In genomic region chr2:11326692-11327211, GRCh38 we compare ENCODE assay signal across 21 cellular contexts.
"Had no signal": no experiment of that assay in that cellular context is flagged by ENCODE, and none has a peak within 500 bp of the region (broad histone marks: within the 10 kb centered on the region; RNA-seq: fewer than 3 reads in every experiment).

No MANE protein-coding gene starts in this region.

- H3K4me2 ChIP-seq: hepatocyte had no signal

- H3K27ac Mint-ChIP-seq: activated naive CD4-positive, alpha-beta T cell treated with anti-CD3 and anti-CD28 coated beads, Interleukin-2, amount 50 U/mL, for 72 hours; activated T-helper 1 cell treated with anti-CD3 and anti-CD28 coated beads, Interleukin-12 subunit alpha, Interleukin-12 subunit beta, Interleukin-2, Interleukin-4 antibody, amounts not matched to agents 30 ng/mL and 10 ng/mL and 1 ng/mL, durations not matched to agents 14 hours and 24 hours and 36 hours; memory B cell; naive thymus-derived CD4-positive, alpha-beta T cell; stimulated activated naive CD8-positive, alpha-beta T cell treated with anti-CD3 and anti-CD28 coated beads, Interleukin-15, amount 100 ng/mL, for 72 hours had no signal

- H3K27me3 ChIP-seq: adrenal gland, hepatocyte, neutrophil, pancreas, right lobe of liver, suprapubic skin, vagina had no signal

- H3K9me3 Mint-ChIP-seq: activated naive CD4-positive, alpha-beta T cell treated with anti-CD3 and anti-CD28 coated beads, Interleukin-2, amount 50 U/mL, for 72 hours; activated T-helper 1 cell treated with anti-CD3 and anti-CD28 coated beads, Interleukin-12 subunit alpha, Interleukin-12 subunit beta, Interleukin-2, Interleukin-4 antibody, amounts not matched to agents 30 ng/mL and 10 ng/mL and 1 ng/mL, durations not matched to agents 14 hours and 24 hours and 36 hours; memory B cell had no signal

- H3K36me3 ChIP-seq: adrenal gland, neutrophil, pancreas, right lobe of liver, suprapubic skin, vagina had no signal

- H3K4me3 Mint-ChIP-seq: activated T-helper 1 cell treated with anti-CD3 and anti-CD28 coated beads, Interleukin-12 subunit alpha, Interleukin-12 subunit beta, Interleukin-2, Interleukin-4 antibody, amounts not matched to agents 30 ng/mL and 10 ng/mL and 1 ng/mL, durations not matched to agents 14 hours and 24 hours and 36 hours; memory B cell; naive thymus-derived CD4-positive, alpha-beta T cell; stimulated activated naive CD8-positive, alpha-beta T cell treated with anti-CD3 and anti-CD28 coated beads, Interleukin-15, amount 100 ng/mL, for 72 hours had no signal

- H3K36me3 Mint-ChIP-seq: activated naive CD4-positive, alpha-beta T cell treated with anti-CD3 and anti-CD28 coated beads, Interleukin-2, amount 50 U/mL, for 72 hours; memory B cell had no signal

- ATAC-seq: activated naive CD4-positive, alpha-beta T cell treated with anti-CD3 and anti-CD28 coated beads, Interleukin-2, amount 50 U/mL, for 72 hours; esophagus mucosa; naive thymus-derived CD4-positive, alpha-beta T cell; pancreas; stimulated activated naive CD8-positive, alpha-beta T cell treated with anti-CD3 and anti-CD28 coated beads, Interleukin-15, amount 100 ng/mL, for 72 hours had no signal

- H2AFZ ChIP-seq: hepatocyte had no signal

- H3K27me3 Mint-ChIP-seq: memory B cell; naive thymus-derived CD4-positive, alpha-beta T cell; stimulated activated naive CD8-positive, alpha-beta T cell treated with anti-CD3 and anti-CD28 coated beads, Interleukin-15, amount 100 ng/mL, for 72 hours had no signal

- FAIRE-seq: pancreas, small intestine had no signal

- H3K27ac ChIP-seq: adrenal gland, hepatocyte, neutrophil, pancreas, right lobe of liver, suprapubic skin, vagina, VCaP had no signal

- H3K9me3 ChIP-seq: adrenal gland, neutrophil, pancreas, right lobe of liver, suprapubic skin, vagina had no signal

- H3K4me3 ChIP-seq: adrenal gland, hepatocyte, pancreas, right lobe of liver, suprapubic skin, vagina had no signal

- DNase-seq: activated CD4-positive, alpha-beta T cell treated with anti-CD3 and anti-CD28 coated beads, Interleukin-2, amount 50 U/mL, for 4 hours; activated gamma-delta T cell treated with Interleukin-2 at 50 U/mL for 16 hours; adrenal gland; naive thymus-derived CD4-positive, alpha-beta T cell; pancreas; right lobe of liver; small intestine; stimulated activated CD4-positive, alpha-beta T cell treated with anti-CD3 and anti-CD28 coated beads, Interleukin-15, amount 100 ng/mL, for 24 hours; stimulated activated CD4-positive, alpha-beta T cell treated with anti-CD3 and anti-CD28 coated beads, Interleukin-2, amount 100 ng/mL, for 48 hours; stimulated activated naive CD8-positive, alpha-beta T cell treated with anti-CD3 and anti-CD28 coated beads, Interleukin-15, amount 100 ng/mL, for 72 hours; T-helper 2 cell; trophoblast cell had no signal
